ENCODE assay signal across 1 cellular context in the genomic region with DNA sequence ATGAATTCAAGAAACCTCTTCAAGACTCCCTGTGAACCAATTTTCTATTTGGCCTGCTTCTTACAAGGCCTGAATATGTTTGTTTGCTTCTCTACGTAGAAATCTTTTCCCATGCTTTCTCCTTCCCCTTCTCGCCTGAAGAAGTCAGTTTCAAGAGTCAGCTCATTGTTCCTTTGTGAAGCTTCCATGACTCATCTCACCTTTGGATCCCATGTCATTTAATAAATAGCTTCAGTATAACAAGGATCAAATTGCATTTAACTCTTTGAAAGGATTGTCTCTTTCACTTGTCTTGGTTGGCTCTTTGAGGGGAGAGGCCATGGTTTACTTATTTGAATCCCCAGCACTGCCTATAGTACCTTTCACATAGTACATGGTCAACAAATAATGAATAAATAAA.
TF ChIP-seq lines count a peak whose summit lies in the region.

No MANE protein-coding gene starts in this region.

TF ChIP-seq in HepG2, 621 proteins besides CTCF, POLR2A, EP300 and RAD21:
- TF ChIP-seq, protein P1, sequence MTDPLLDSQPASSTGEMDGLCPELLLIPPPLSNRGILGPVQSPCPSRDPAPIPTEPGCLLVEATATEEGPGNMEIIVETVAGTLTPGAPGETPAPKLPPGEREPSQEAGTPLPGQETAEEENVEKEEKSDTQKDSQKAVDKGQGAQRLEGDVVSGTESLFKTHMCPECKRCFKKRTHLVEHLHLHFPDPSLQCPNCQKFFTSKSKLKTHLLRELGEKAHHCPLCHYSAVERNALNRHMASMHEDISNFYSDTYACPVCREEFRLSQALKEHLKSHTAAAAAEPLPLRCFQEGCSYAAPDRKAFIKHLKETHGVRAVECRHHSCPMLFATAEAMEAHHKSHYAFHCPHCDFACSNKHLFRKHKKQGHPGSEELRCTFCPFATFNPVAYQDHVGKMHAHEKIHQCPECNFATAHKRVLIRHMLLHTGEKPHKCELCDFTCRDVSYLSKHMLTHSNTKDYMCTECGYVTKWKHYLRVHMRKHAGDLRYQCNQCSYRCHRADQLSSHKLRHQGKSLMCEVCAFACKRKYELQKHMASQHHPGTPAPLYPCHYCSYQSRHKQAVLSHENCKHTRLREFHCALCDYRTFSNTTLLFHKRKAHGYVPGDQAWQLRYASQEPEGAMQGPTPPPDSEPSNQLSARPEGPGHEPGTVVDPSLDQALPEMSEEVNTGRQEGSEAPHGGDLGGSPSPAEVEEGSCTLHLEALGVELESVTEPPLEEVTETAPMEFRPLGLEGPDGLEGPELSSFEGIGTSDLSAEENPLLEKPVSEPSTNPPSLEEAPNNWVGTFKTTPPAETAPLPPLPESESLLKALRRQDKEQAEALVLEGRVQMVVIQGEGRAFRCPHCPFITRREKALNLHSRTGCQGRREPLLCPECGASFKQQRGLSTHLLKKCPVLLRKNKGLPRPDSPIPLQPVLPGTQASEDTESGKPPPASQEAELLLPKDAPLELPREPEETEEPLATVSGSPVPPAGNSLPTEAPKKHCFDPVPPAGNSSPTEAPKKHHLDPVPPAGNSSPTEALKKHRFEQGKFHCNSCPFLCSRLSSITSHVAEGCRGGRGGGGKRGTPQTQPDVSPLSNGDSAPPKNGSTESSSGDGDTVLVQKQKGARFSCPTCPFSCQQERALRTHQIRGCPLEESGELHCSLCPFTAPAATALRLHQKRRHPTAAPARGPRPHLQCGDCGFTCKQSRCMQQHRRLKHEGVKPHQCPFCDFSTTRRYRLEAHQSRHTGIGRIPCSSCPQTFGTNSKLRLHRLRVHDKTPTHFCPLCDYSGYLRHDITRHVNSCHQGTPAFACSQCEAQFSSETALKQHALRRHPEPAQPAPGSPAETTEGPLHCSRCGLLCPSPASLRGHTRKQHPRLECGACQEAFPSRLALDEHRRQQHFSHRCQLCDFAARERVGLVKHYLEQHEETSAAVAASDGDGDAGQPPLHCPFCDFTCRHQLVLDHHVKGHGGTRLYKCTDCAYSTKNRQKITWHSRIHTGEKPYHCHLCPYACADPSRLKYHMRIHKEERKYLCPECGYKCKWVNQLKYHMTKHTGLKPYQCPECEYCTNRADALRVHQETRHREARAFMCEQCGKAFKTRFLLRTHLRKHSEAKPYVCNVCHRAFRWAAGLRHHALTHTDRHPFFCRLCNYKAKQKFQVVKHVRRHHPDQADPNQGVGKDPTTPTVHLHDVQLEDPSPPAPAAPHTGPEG (CRISPR knock-in tag; IDR thresholded peaks at IDR 0.05) = no peak
- no peak for TF ChIP-seq PITX1 (CRISPR knock-in tag; IDR thresholded peaks at IDR 0.05)
- TF ChIP-seq ZNF773 (CRISPR knock-in tag; IDR thresholded peaks at IDR 0.05; ENCODE audit: borderline replicate concordance) = no peak
- TF ChIP-seq SOX13 (IDR thresholded peaks at IDR 0.05) = no peak
- peak in 1 of 2 experiments; percentile 40; a peak in 1 of 4 replicates for TF ChIP-seq SOX13 (CRISPR knock-in tag; conservative IDR thresholded peaks at IDR 0.05 in 1 of 2, IDR thresholded peaks at IDR 0.05 in 1 of 2)
- no peak for TF ChIP-seq AGO1 (IDR thresholded peaks at IDR 0.05; ENCODE audit: low read depth, low read length, poor library complexity, severe bottlenecking)
- TF ChIP-seq ZNF644 (CRISPR knock-in tag; IDR thresholded peaks at IDR 0.05; ENCODE audit: low read depth) = 0 out of 2 replicates have a peak, but pooled peaks have one; percentile 20
- no peak for TF ChIP-seq ZFP37 (CRISPR knock-in tag; IDR thresholded peaks at IDR 0.05; ENCODE audit: borderline replicate concordance)
- TF ChIP-seq SIX4 (CRISPR knock-in tag; IDR thresholded peaks at IDR 0.05) = peak; percentile 63; the same call in 1 of the 2 replicates
- TF ChIP-seq SOX5 (CRISPR knock-in tag; IDR thresholded peaks at IDR 0.05; ENCODE audit: borderline replicate concordance) = peak; percentile 37; the same call in 1 of the 2 replicates
- TF ChIP-seq, protein P2, sequence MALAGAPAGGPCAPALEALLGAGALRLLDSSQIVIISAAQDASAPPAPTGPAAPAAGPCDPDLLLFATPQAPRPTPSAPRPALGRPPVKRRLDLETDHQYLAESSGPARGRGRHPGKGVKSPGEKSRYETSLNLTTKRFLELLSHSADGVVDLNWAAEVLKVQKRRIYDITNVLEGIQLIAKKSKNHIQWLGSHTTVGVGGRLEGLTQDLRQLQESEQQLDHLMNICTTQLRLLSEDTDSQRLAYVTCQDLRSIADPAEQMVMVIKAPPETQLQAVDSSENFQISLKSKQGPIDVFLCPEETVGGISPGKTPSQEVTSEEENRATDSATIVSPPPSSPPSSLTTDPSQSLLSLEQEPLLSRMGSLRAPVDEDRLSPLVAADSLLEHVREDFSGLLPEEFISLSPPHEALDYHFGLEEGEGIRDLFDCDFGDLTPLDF (CRISPR knock-in tag; IDR thresholded peaks at IDR 0.05) = no peak
- peak; percentile 81 for TF ChIP-seq ZNF652 (CRISPR knock-in tag; IDR thresholded peaks at IDR 0.05; ENCODE audit: borderline replicate concordance, low read depth)
- TF ChIP-seq SIX1 (CRISPR knock-in tag; IDR thresholded peaks at IDR 0.05; ENCODE audit: borderline replicate concordance) = 0 out of 2 replicates have a peak, but pooled peaks have one; percentile 20
